ENCODE assay signal across 9 cellular contexts in the genomic region with DNA sequence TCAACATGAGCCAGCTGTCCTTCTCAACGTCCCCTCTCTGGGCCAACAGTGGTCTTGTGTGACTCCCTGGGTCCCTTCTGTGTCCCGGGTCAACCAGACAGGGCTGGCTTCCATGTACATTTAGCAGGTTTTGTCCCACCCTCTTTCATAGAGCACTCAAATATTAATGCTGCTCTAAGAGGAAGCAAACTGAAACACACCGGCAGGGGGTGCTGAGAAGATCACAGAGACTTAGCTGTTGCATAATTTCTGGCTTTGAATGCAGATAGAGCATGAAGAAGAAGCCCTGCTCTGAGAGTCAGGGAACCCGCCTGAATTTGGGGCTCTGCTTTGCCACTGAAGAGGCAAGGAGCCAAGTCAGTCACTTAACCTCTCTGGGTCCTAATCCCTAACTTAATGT.
DNase-seq lines count a peak whose midpoint lies in the region; ATAC-seq, FAIRE-seq and TF ChIP-seq lines count a peak whose summit lies in the region.
"Had no signal": no experiment of that assay in that cellular context is flagged by ENCODE, and none has a peak within 500 bp of the region (broad histone marks: within the 10 kb centered on the region; RNA-seq: fewer than 3 reads in every experiment).

No MANE protein-coding gene starts in this region.

- peak; percentile 70 for FAIRE-seq in GM12891 (lab: Jason Lieb, UNC)

- no peak for ATAC-seq in HG02623 (IDR thresholded peaks at IDR 0.05; ENCODE audit: unreplicated experiment)
- ATAC-seq in GM18873 (IDR thresholded peaks at IDR 0.05; ENCODE audit: low FRiP score, unreplicated experiment), result no peak
- ATAC-seq: gastroesophageal sphincter had no signal

- DNase-seq in CD14-positive monocyte (ENCODE audit: low spot score) (no peak), GM12891 (ENCODE audit: insufficient read length, low spot score) (peak; percentile 32), NOMO-1 treated with DMSO at 0.1 percent for 48 hours (lab: John Stamatoyannopoulos, UW; ENCODE audit: unreplicated experiment) (peak; percentile 56), fibroblast of lung (ENCODE audit: low read depth in 2 of 2) (peak; percentile 1 to 4), EL (no peak), posterior cingulate gyrus (no peak)

- H4K20me1 ChIP-seq in fibroblast of lung (ENCODE audit: control insufficient read depth, extremely low read depth, insufficient read depth, low read length), result no peaks in the 10 kb centered on the region

- TF ChIP-seq CTCF in CD14-positive monocyte (IDR thresholded peaks at IDR 0.05), result peak; percentile 55
- peak in 1 of 2 donors; percentile 13 for TF ChIP-seq CTCF in fibroblast of lung (conservative IDR thresholded peaks at IDR 0.05 in 1 of 2, IDR thresholded peaks at IDR 0.05 in 1 of 2; ENCODE audit: low read depth in 1 of 2, low read length in 2 of 2)

- no peak overlapping the region for H3K27ac ChIP-seq in fibroblast of lung (ENCODE audit: insufficient read depth, low read length)
- H3K27ac ChIP-seq: gastroesophageal sphincter had no signal

- no peak overlapping the region for H3K9ac ChIP-seq in fibroblast of lung (ENCODE audit: insufficient read depth, low read length)

- intact Hi-C loops in CD14-positive monocyte (cut with micrococcal nuclease), result no loop called here
- intact Hi-C loops in posterior cingulate gyrus (cut with DNase I), result loop anchor here (10.0 kb wide), 1 partner anchor 130 kb away; no protein-coding TSS in a partner anchor

- H3K4me3 Mint-ChIP-seq in CD14-positive monocyte, result no peak overlapping the region

- no peak overlapping the region for H3K4me3 ChIP-seq in fibroblast of lung (replicated peaks in 1 of 4; ENCODE audit: control extremely low read depth in 1 of 4, insufficient read depth in 1 of 4, low read depth in 3 of 4, low read length in 4 of 4)
- H3K4me3 ChIP-seq: gastroesophageal sphincter had no signal

- H3K9me3 Mint-ChIP-seq in CD14-positive monocyte, result peaks cover 0 to 2% (median 0%) of the 10 kb centered on the region in 7 donors

- H3K27ac Mint-ChIP-seq in CD14-positive monocyte, result no peak overlapping the region

- H3K4me1 ChIP-seq in fibroblast of lung (ENCODE audit: control insufficient read depth, extremely low read depth, insufficient read depth, low read length), result no peaks in the 10 kb centered on the region
- H3K4me1 ChIP-seq: gastroesophageal sphincter had no signal

- no peak for TF ChIP-seq POLR2A in GM12891 (IDR thresholded peaks at IDR 0.05; ENCODE audit: low read depth, low read length)

- H2AFZ ChIP-seq in fibroblast of lung (ENCODE audit: low read length), result no peak overlapping the region

- H3K36me3 Mint-ChIP-seq in CD14-positive monocyte, result no peaks in the 10 kb centered on the region

- no peaks in the 10 kb centered on the region for H3K79me2 ChIP-seq in fibroblast of lung (ENCODE audit: control insufficient read depth, insufficient read depth, low read length)

- no peaks in the 10 kb centered on the region for H3K36me3 ChIP-seq in fibroblast of lung (ENCODE audit: control insufficient read depth, insufficient read depth, low read length)
- H3K36me3 ChIP-seq: gastroesophageal sphincter had no signal

- no peaks in the 10 kb centered on the region for H3K4me1 Mint-ChIP-seq in CD14-positive monocyte

- no peaks in the 10 kb centered on the region for H3K9me3 ChIP-seq in fibroblast of lung (ENCODE audit: control insufficient read depth, insufficient read depth, low read depth, low read length)
- H3K9me3 ChIP-seq: gastroesophageal sphincter had no signal

- no peaks in the 10 kb centered on the region for H3K27me3 ChIP-seq in fibroblast of lung (ENCODE audit: control insufficient read depth, insufficient read depth, low read length)

- no peak overlapping the region for H3K4me2 ChIP-seq in fibroblast of lung (ENCODE audit: extremely low read depth, insufficient read depth, low read length)

- H3K27me3 Mint-ChIP-seq in CD14-positive monocyte (ENCODE audit: low read depth in 3 of 3), result peaks cover 2 to 8% (median 8%) of the 10 kb centered on the region in 3 donors

TF ChIP-seq in GM12891, 5 proteins besides CTCF, POLR2A, EP300 and RAD21:
- TF ChIP-seq POLR2AphosphoS5 (IDR thresholded peaks at IDR 0.05; ENCODE audit: low read depth, low read length) (no peak), TAF1 (IDR thresholded peaks at IDR 0.05; ENCODE audit: low read depth, low read length) (no peak), POU2F2 (IDR thresholded peaks at IDR 0.05; ENCODE audit: low read depth, low read length) (no peak), PAX5 (IDR thresholded peaks at IDR 0.05; ENCODE audit: insufficient read depth, low read length, severe bottlenecking) (no peak), SPI1 (IDR thresholded peaks at IDR 0.05; ENCODE audit: low read depth, low read length) (no peak)

Comparison
In these comparisons a context has a peak if more than half of its experiments do, and no peak if none do; other contexts are left out.
1. DNase-seq: peak in GM12891 (single experiment), NOMO-1 treated with DMSO at 0.1 percent for 48 hours (single experiment) and fibroblast of lung (2 of 2); none in CD14-positive monocyte (single experiment), EL (single experiment) and posterior cingulate gyrus (0 of 10).